In genomic region chr17:63701477-63702222, GRCh38 we compare ENCODE assay signal across 8 cellular contexts. TPM values are rescaled to one million over a fixed set of nuclear protein-coding genes. Genes with fewer than 3 reads are reported as not detected.
A peak's percentile ranks its signal among the peaks of the same experiment; 100 is the strongest.
DNase-seq lines count a peak whose midpoint lies in the region; ATAC-seq, FAIRE-seq and TF ChIP-seq lines count a peak whose summit lies in the region.

No MANE protein-coding gene starts in this region.

- FAIRE-seq in HTR-8/SVneo (lab: Jason Lieb, UNC), result peak; percentile 40

- H3K27ac ChIP-seq in vagina, result peak overlapping the region; percentile 81

- H3K4me3 ChIP-seq in vagina, result peak overlapping the region; percentile 60 to 81

- POLR2A ChIA-PET in activated CD4-positive, alpha-beta T cell treated with anti-CD3 and anti-CD28 coated beads for 36 hours (lab: Charles Lee), result interaction anchor here (0.6 to 1.0 kb wide), 6 partner anchors 9 to 80 kb away, joined by 3 to 13 read pairs (median 4); partner anchors contain the start of genes CCDC47, DDX42 and MAP3K3

- peaks cover 0 to 14% of the 10 kb centered on the region in 2 donors for H3K36me3 ChIP-seq in vagina

- no peaks in the 10 kb centered on the region for H3K9me3 ChIP-seq in vagina

- H3K4me1 ChIP-seq in vagina, result peaks cover 38% of the 10 kb centered on the region

- CTCF ChIA-PET in activated CD4-positive, alpha-beta T cell treated with anti-CD3 and anti-CD28 coated beads for 36 hours (lab: Charles Lee), result interaction anchor here (1.1 to 2.3 kb wide), 4 partner anchors 9 to 132 kb away, joined by 3 to 9 read pairs (median 6); no protein-coding TSS in a partner anchor

- peak overlapping the region; percentile 94 for H3K27ac Mint-ChIP-seq in activated CD4-positive, alpha-beta T cell treated with anti-CD3 and anti-CD28 coated beads for 36 hours
- H3K27ac Mint-ChIP-seq in osteocyte (ENCODE audit: unreplicated experiment), result peak overlapping the region; percentile 64

- no peaks in the 10 kb centered on the region for H3K9me3 Mint-ChIP-seq in activated CD4-positive, alpha-beta T cell treated with anti-CD3 and anti-CD28 coated beads for 36 hours (ENCODE audit: low read depth)
- no peaks in the 10 kb centered on the region for H3K9me3 Mint-ChIP-seq in osteocyte (ENCODE audit: unreplicated experiment)

- H3K4me1 Mint-ChIP-seq in activated CD4-positive, alpha-beta T cell treated with anti-CD3 and anti-CD28 coated beads for 36 hours, result peaks cover 64% of the 10 kb centered on the region
- H3K4me1 Mint-ChIP-seq in osteocyte (ENCODE audit: unreplicated experiment), result peaks cover 29% of the 10 kb centered on the region

- TF ChIP-seq POLR2A in vagina (IDR thresholded peaks at IDR 0.05), result no peak

- H3K27me3 ChIP-seq in vagina, result no peaks in the 10 kb centered on the region

- peaks cover 40% of the 10 kb centered on the region for H3K36me3 Mint-ChIP-seq in activated CD4-positive, alpha-beta T cell treated with anti-CD3 and anti-CD28 coated beads for 36 hours (ENCODE audit: low read depth)
- peaks cover 18% of the 10 kb centered on the region for H3K36me3 Mint-ChIP-seq in osteocyte (ENCODE audit: unreplicated experiment)

- intact Hi-C loops in activated CD4-positive, alpha-beta T cell treated with anti-CD3 and anti-CD28 coated beads for 36 hours (cut with DNase I, micrococcal nuclease), result loop anchor here (1.0 to 5.0 kb wide), 5 partner anchors 40 to 805 kb away; partner anchors contain the start of genes FTSJ3 (in 2 of the 2), PSMC5 (in 2 of the 2), STRADA (in 2 of the 2) and CEP95 (in 1 of the 2)
- intact Hi-C loops in vagina (cut with DNase I), result no loop called here

- ATAC-seq in activated CD4-positive, alpha-beta T cell treated with anti-CD3 and anti-CD28 coated beads for 36 hours, result peak; percentile 43
- ATAC-seq in GM21381 (IDR thresholded peaks at IDR 0.05; ENCODE audit: unreplicated experiment), result no peak

- peak overlapping the region; percentile 82 for H3K4me3 Mint-ChIP-seq in activated CD4-positive, alpha-beta T cell treated with anti-CD3 and anti-CD28 coated beads for 36 hours
- peak overlapping the region; percentile 68 for H3K4me3 Mint-ChIP-seq in osteocyte (ENCODE audit: unreplicated experiment)

- no peak for DNase-seq in HTR-8/SVneo (ENCODE audit: insufficient read length, low spot score)
- peak; percentile 88 for DNase-seq in activated CD4-positive, alpha-beta T cell treated with anti-CD3 and anti-CD28 coated beads for 36 hours
- DNase-seq in ecto neural progenitor cell (ENCODE audit: low spot score), result peak; percentile 41
- DNase-seq in osteocyte (ENCODE audit: extremely low spot score, unreplicated experiment), result no peak
- no peak for DNase-seq in vagina (ENCODE audit: extremely low spot score in 2 of 2)
- DNase-seq in SHP77 treated with DMSO at 0.1 percent for 48 hours (lab: John Stamatoyannopoulos, UW), result no peak
- DNase-seq in NCI-H2171 (lab: John Stamatoyannopoulos, UW), result no peak

- TF ChIP-seq CTCF in osteocyte (IDR thresholded peaks at IDR 0.05) (no peak), vagina (IDR thresholded peaks at IDR 0.05) (no peak)

- no peaks in the 10 kb centered on the region for H3K27me3 Mint-ChIP-seq in activated CD4-positive, alpha-beta T cell treated with anti-CD3 and anti-CD28 coated beads for 36 hours
- no peaks in the 10 kb centered on the region for H3K27me3 Mint-ChIP-seq in osteocyte (ENCODE audit: unreplicated experiment)

RNA-seq across cellular contexts. Expression of gene LIMD2, which starts 1.7 kb away (rescaled TPM):
- total RNA-seq in activated CD4-positive, alpha-beta T cell treated with anti-CD3 and anti-CD28 coated beads for 36 hours, result 100 to 1,000 TPM; 119 to 127 TPM
- 52.6 and 54.3 TPM in 2 replicates for total RNA-seq in osteocyte
- total RNA-seq in vagina, result 22.6 TPM

RNA-seq across cellular contexts. Expression of gene STRADA, which starts 39.9 kb away (rescaled TPM):
- total RNA-seq in activated CD4-positive, alpha-beta T cell treated with anti-CD3 and anti-CD28 coated beads for 36 hours, result 10 to 100 TPM; 51.0 to 53.6 TPM
- total RNA-seq in osteocyte (42.9 and 50.6 TPM in 2 replicates), vagina (19.4 TPM)

Comparison
In these comparisons a context has a peak if more than half of its experiments do, and no peak if none do; other contexts are left out.
1. DNase-seq: peak in activated CD4-positive, alpha-beta T cell treated with anti-CD3 and anti-CD28 coated beads for 36 hours (single experiment) and ecto neural progenitor cell (single experiment); none in HTR-8/SVneo (single experiment), osteocyte (single experiment), vagina (0 of 2), SHP77 treated with DMSO at 0.1 percent for 48 hours (single experiment) and NCI-H2171 (single experiment).